Comparison of ENCODE assay signal across 8 cellular contexts in the genomic region with DNA sequence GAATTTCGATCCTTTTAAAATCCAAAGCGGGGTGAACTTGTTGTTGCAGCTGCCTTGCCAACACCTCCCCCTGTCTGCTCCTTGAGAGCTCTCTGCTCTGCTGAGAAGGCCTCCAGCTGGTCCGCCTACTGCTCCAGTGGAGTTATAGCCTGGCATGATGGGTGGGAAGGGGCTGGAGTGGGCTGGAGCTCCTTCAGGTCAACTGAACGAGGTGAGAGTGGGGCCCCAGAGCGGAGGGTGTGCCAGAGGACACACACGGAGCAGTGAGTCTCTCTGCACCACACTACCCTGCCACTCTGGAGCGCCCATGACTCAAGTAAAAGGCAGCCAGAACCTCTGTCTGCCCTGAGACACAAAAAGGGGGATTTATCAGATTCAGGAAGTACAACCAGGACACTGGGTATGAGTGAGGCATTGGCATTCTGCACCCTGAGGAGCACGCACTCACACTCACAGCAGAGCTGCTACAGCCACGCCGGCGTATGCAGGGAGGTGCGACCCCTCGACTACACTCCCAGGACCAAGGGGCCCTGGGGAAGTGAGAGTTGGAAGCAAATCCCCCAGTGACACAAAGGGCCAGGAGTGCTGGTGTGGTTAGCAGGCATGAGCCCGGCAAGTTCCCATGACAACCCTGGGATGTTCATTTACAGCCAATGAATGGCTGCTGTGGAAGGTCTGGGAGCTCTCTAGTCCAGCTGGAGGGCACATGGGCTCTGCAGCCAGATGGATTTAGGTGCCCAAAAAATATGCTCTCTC. TPM values are rescaled to one million over a fixed set of nuclear protein-coding genes. Genes with fewer than 3 reads are reported as not detected.
DNase-seq lines count a peak whose midpoint lies in the region; ATAC-seq and TF ChIP-seq lines count a peak whose summit lies in the region.

No MANE protein-coding gene starts in this region.

- H3K9ac ChIP-seq in trophoblast cell (ENCODE audit: low read length), result no peak overlapping the region

- H3K14ac ChIP-seq in trophoblast cell (ENCODE audit: low read length), result peak overlapping the region; percentile 32

- no peaks in the 10 kb centered on the region for H3K79me2 ChIP-seq in trophoblast cell (ENCODE audit: control insufficient read depth, insufficient read depth, low read length, poor library complexity)

- H3K4me3 ChIP-seq in Peyer's patch (no peak overlapping the region), trophoblast cell (ENCODE audit: low read depth, low read length) (no peak overlapping the region)

- no CpG with 5 or more reads among the region's 14 CpGs for WGBS in trophoblast cell (ENCODE audit: extremely low coverage, insufficient coverage, insufficient read length)

- H3K18ac ChIP-seq in trophoblast cell (ENCODE audit: low read length), result peak overlapping the region; percentile 26

- H3K36me3 ChIP-seq in Peyer's patch, result peaks cover 0 to 64% (median 0%) of the 10 kb centered on the region in 3 donors
- H3K36me3 ChIP-seq in trophoblast cell (ENCODE audit: control insufficient read depth in 1 of 2, insufficient read depth in 2 of 2, low read length in 2 of 2), result peaks cover 56 to 72% of the 10 kb centered on the region in 2 experiments

- DNase-seq in DMS 273 (lab: John Stamatoyannopoulos, UW; ENCODE audit: unreplicated experiment) (peak; percentile 71), Peyer's patch (no peak), trophoblast cell (peak; percentile 88 to 89), NOMO-1 treated with DMSO at 0.1 percent for 48 hours (lab: John Stamatoyannopoulos, UW; ENCODE audit: unreplicated experiment) (no peak)

- no peak overlapping the region for H3K23ac ChIP-seq in trophoblast cell (ENCODE audit: low read length)

- H2AFZ ChIP-seq in trophoblast cell (ENCODE audit: insufficient read depth, low read length, poor library complexity), result no peak overlapping the region

- H3K79me1 ChIP-seq in trophoblast cell (ENCODE audit: low read length), result peaks cover 20% of the 10 kb centered on the region

- H4K91ac ChIP-seq in trophoblast cell (ENCODE audit: low read depth, low read length), result peak overlapping the region; percentile 73

- no peak for TF ChIP-seq CTCF in Peyer's patch (IDR thresholded peaks at IDR 0.05)

- TF ChIP-seq POLR2A in Peyer's patch (IDR thresholded peaks at IDR 0.05), result no peak

- H3K4ac ChIP-seq in trophoblast cell (ENCODE audit: low read depth, low read length), result no peak overlapping the region

- H3K27me3 ChIP-seq in Peyer's patch (no peaks in the 10 kb centered on the region), trophoblast cell (ENCODE audit: insufficient read depth, low read length) (no peaks in the 10 kb centered on the region)

- H2AK5ac ChIP-seq in trophoblast cell (ENCODE audit: low read length), result peak overlapping the region; percentile 72

- peak overlapping the region; percentile 63 for H2BK5ac ChIP-seq in trophoblast cell (ENCODE audit: low read depth, low read length, poor library complexity)

- H2BK12ac ChIP-seq in trophoblast cell (ENCODE audit: low read length), result peak overlapping the region; percentile 44

- H3K27ac ChIP-seq in Peyer's patch, result peak overlapping the region; percentile 40 to 55 (median 48)
- H3K27ac ChIP-seq in trophoblast cell (ENCODE audit: low read depth, low read length), result peak overlapping the region; percentile 69

- H2BK120ac ChIP-seq in trophoblast cell (ENCODE audit: insufficient read depth, low read length, poor library complexity), result peak overlapping the region; percentile 23

- H4K12ac ChIP-seq in trophoblast cell (ENCODE audit: low read depth, low read length), result no peak overlapping the region

- ATAC-seq in esophagus mucosa (peak; percentile 57), GM18511 (IDR thresholded peaks at IDR 0.05; ENCODE audit: unreplicated experiment) (no peak), HG02885 (IDR thresholded peaks at IDR 0.05; ENCODE audit: poor library complexity, unreplicated experiment) (no peak), HG02759 (IDR thresholded peaks at IDR 0.05; ENCODE audit: unreplicated experiment) (no peak)

- no peaks in the 10 kb centered on the region for H3K9me3 ChIP-seq in Peyer's patch
- H3K9me3 ChIP-seq in trophoblast cell (ENCODE audit: insufficient read depth, low read depth, low read length), result peaks cover 3% of the 10 kb centered on the region

- peak overlapping the region; percentile 39 for H4K8ac ChIP-seq in trophoblast cell (ENCODE audit: low read depth, low read length)

- H3K4me2 ChIP-seq in trophoblast cell (ENCODE audit: low read length), result peak overlapping the region; percentile 4

- H3K4me1 ChIP-seq in Peyer's patch (peaks cover 0 to 17% (median 4%) of the 10 kb centered on the region in 4 donors), trophoblast cell (ENCODE audit: control insufficient read depth in 1 of 2, insufficient read depth in 2 of 2, low read length in 2 of 2) (peaks cover 37 to 39% of the 10 kb centered on the region in 2 experiments)

RNA-seq across cellular contexts. Expression of a gene that starts 28.0 kb away (rescaled TPM):
- 10 to 100 TPM in 2 of 4 donors, 1 to 10 TPM in 2; 4.4 to 19.0 (median 11.4) TPM for total RNA-seq in Peyer's patch
- 3.7 TPM for total RNA-seq in esophagus mucosa
- polyA plus RNA-seq in trophoblast cell (2013), result 35.3 and 37.7 TPM in 2 replicates

RNA-seq across cellular contexts. Expression of a gene that starts 34.3 kb away (rescaled TPM):
- total RNA-seq in Peyer's patch (10 to 100 TPM; 14.0 to 30.2 (median 21.5) TPM), esophagus mucosa (31.8 TPM)
- 88.4 and 90.2 TPM in 2 replicates for polyA plus RNA-seq in trophoblast cell (2013)

RNA-seq across cellular contexts. Expression of a gene that starts 45.2 kb away (rescaled TPM):
- total RNA-seq in Peyer's patch (10 to 100 TPM; 20.6 to 75.9 (median 24.8) TPM), esophagus mucosa (9.2 TPM)
- polyA plus RNA-seq in trophoblast cell (2013), result 14.7 and 15.0 TPM in 2 replicates

RNA-seq across cellular contexts. Expression of a gene that starts 46.3 kb away (rescaled TPM):
- total RNA-seq in Peyer's patch, result 10 to 100 TPM; 25.5 to 42.9 (median 31.2) TPM
- total RNA-seq in esophagus mucosa, result 22.7 TPM
- polyA plus RNA-seq in trophoblast cell (2013), result 27.8 and 28.2 TPM in 2 replicates

Comparison
In these comparisons a context has a peak if more than half of its experiments do, and no peak if none do; other contexts are left out.
1. DNase-seq: peak in DMS 273 (single experiment) and trophoblast cell (2 of 2); none in Peyer's patch (0 of 3) and NOMO-1 treated with DMSO at 0.1 percent for 48 hours (single experiment).